2 cellular contexts compared by ENCODE assay signal in genomic region chr20:31722388-31723281, GRCh38.
TF ChIP-seq lines count a peak whose summit lies in the region.

BCL2L1 (minus strand) TSS chr20:31722868; CDS start chr20:31722218, 650 bp downstream.

TF ChIP-seq in HEK293, 187 proteins besides CTCF, POLR2A, EP300 and RAD21 (continued from another document and continues in another):
- TF ChIP-seq ZNF274 (IDR thresholded peaks at IDR 0.05; ENCODE audit: low read length) (no peak), ZNF274 (tag by site-specific recombination; IDR thresholded peaks at IDR 0.05; ENCODE audit: borderline replicate concordance) (no peak), YY1 (tag by site-specific recombination; IDR thresholded peaks at IDR 0.05) (no peak), ZNF610 (tag by site-specific recombination; IDR thresholded peaks at IDR 0.05; ENCODE audit: borderline replicate concordance) (peak; percentile 83; the same call in 1 of the 2 replicates), INSM2 (tag by site-specific recombination; IDR thresholded peaks at IDR 0.05) (no peak), ZNF19 (tag by site-specific recombination; IDR thresholded peaks at IDR 0.05; ENCODE audit: low read depth) (no peak), MYNN (tag by site-specific recombination; IDR thresholded peaks at IDR 0.05; ENCODE audit: borderline replicate concordance) (no peak), ZNF529 (tag by site-specific recombination; IDR thresholded peaks at IDR 0.05; ENCODE audit: insufficient replicate concordance) (no peak), ZNF571 (tag by site-specific recombination; IDR thresholded peaks at IDR 0.05) (no peak), ZSCAN30 (tag by site-specific recombination; IDR thresholded peaks at IDR 0.05) (no peak), ZNF621 (tag by site-specific recombination; IDR thresholded peaks at IDR 0.05) (no peak), ZNF354C (tag by site-specific recombination; IDR thresholded peaks at IDR 0.05; ENCODE audit: borderline replicate concordance, low read depth) (no peak), ZNF623 (tag by site-specific recombination; IDR thresholded peaks at IDR 0.05) (no peak), ZNF16 (tag by site-specific recombination; IDR thresholded peaks at IDR 0.05; ENCODE audit: low read depth) (no peak), TSHZ1 (tag by site-specific recombination; IDR thresholded peaks at IDR 0.05; ENCODE audit: borderline replicate concordance) (no peak), ZNF530 (tag by site-specific recombination; IDR thresholded peaks at IDR 0.05; ENCODE audit: low read depth) (no peak), ZNF433 (tag by site-specific recombination; IDR thresholded peaks at IDR 0.05; ENCODE audit: low read depth) (no peak), KLF16 (tag by site-specific recombination; IDR thresholded peaks at IDR 0.05) (peak; percentile 52; the same call in 1 of the 2 replicates), ZNF791 (tag by site-specific recombination; IDR thresholded peaks at IDR 0.05) (no peak), ZNF112 (tag by site-specific recombination; IDR thresholded peaks at IDR 0.05) (no peak), ZNF473 (tag by site-specific recombination; IDR thresholded peaks at IDR 0.05) (no peak), ZIC2 (tag by site-specific recombination; IDR thresholded peaks at IDR 0.05) (peak; percentile 36; the same call in 1 of the 2 replicates), ZNF747 (tag by site-specific recombination; IDR thresholded peaks at IDR 0.05) (no peak), HOXC10 (CRISPR knock-in tag; IDR thresholded peaks at IDR 0.05) (no peak), ZBTB17 (tag by site-specific recombination; IDR thresholded peaks at IDR 0.05) (peak; percentile 70), ZNF639 (tag by site-specific recombination; IDR thresholded peaks at IDR 0.05) (no peak), ZBTB6 (tag by site-specific recombination; IDR thresholded peaks at IDR 0.05) (peak; percentile 50; the same call in 1 of the 2 replicates), ZNF146 (tag by site-specific recombination; IDR thresholded peaks at IDR 0.05) (no peak)

TF ChIP-seq in K562, 482 proteins besides CTCF, POLR2A, EP300 and RAD21 (continued from another document and continues in another):
- peak in 1 of 2 experiments; percentile 98; a peak in 2 of 4 replicates for TF ChIP-seq UBTF (IDR thresholded peaks at IDR 0.05; ENCODE audit: borderline replicate concordance in 1 of 2, low read depth in 2 of 2, low read length in 2 of 2)
- TF ChIP-seq ZNF277 (CRISPR knock-in tag; IDR thresholded peaks at IDR 0.05; ENCODE audit: borderline replicate concordance): no peak
- no peak for TF ChIP-seq SRF (CRISPR knock-in tag; IDR thresholded peaks at IDR 0.05)
- TF ChIP-seq NR1H2 (CRISPR knock-in tag; IDR thresholded peaks at IDR 0.05): no peak
- TF ChIP-seq ELK1 (CRISPR knock-in tag; IDR thresholded peaks at IDR 0.05): no peak
- no peak for TF ChIP-seq EZH2 (IDR thresholded peaks at IDR 0.05; ENCODE audit: borderline replicate concordance, low read depth, low read length)
- no peak for TF ChIP-seq MTA2 (IDR thresholded peaks at IDR 0.05; ENCODE audit: low read depth)
- TF ChIP-seq RBBP5 (IDR thresholded peaks at IDR 0.05; ENCODE audit: borderline replicate concordance, insufficient read depth, low read length, poor library complexity, severe bottlenecking): peak; percentile 82
- no peak for TF ChIP-seq CUX1 (CRISPR knock-in tag; IDR thresholded peaks at IDR 0.05)
- TF ChIP-seq NCOA4 (IDR thresholded peaks at IDR 0.05; ENCODE audit: partially characterized antibody): no peak
- peak in 1 of 2 experiments; percentile 46; a peak in 1 of 4 replicates for TF ChIP-seq KDM4B (IDR thresholded peaks at IDR 0.05; ENCODE audit: borderline replicate concordance in 2 of 2, low read depth in 1 of 2)
- no peak for TF ChIP-seq BACH1 (tag; IDR thresholded peaks at IDR 0.05)
- no peak for TF ChIP-seq ZNF316 (IDR thresholded peaks at IDR 0.05)
- no peak for TF ChIP-seq PCBP1 (IDR thresholded peaks at IDR 0.05; ENCODE audit: low read depth, low read length, poor library complexity, severe bottlenecking)
- no peak for TF ChIP-seq POU5F1 (IDR thresholded peaks at IDR 0.05; ENCODE audit: borderline replicate concordance, low read depth, low read length, partially characterized antibody)
- no peak for TF ChIP-seq ARID3A (IDR thresholded peaks at IDR 0.05; ENCODE audit: borderline replicate concordance, low read depth, low read length)
- no peak; the same call in 1 of the 2 replicates for TF ChIP-seq ZNF384 (IDR thresholded peaks at IDR 0.05; ENCODE audit: low read depth, low read length)
- TF ChIP-seq MCM5 (IDR thresholded peaks at IDR 0.05; ENCODE audit: low read depth): no peak
- TF ChIP-seq GTF2A2 (tag; IDR thresholded peaks at IDR 0.05): no peak
- TF ChIP-seq ZNF398 (CRISPR knock-in tag; IDR thresholded peaks at IDR 0.05): no peak
- TF ChIP-seq ZBTB26 (CRISPR knock-in tag; IDR thresholded peaks at IDR 0.05): no peak
- no peak for TF ChIP-seq TAL1 (IDR thresholded peaks at IDR 0.05)
- no peak for TF ChIP-seq THRB (CRISPR knock-in tag; conservative IDR thresholded peaks at IDR 0.05)
- TF ChIP-seq NFE2L1 (tag; IDR thresholded peaks at IDR 0.05; ENCODE audit: borderline replicate concordance, low read depth): no peak
- TF ChIP-seq ID3 (CRISPR knock-in tag; IDR thresholded peaks at IDR 0.05): no peak
- no peak for TF ChIP-seq ID3 (tag; IDR thresholded peaks at IDR 0.05)
- no peak for TF ChIP-seq ZBTB8A (IDR thresholded peaks at IDR 0.05; ENCODE audit: partially characterized antibody)
- TF ChIP-seq KDM1A (IDR thresholded peaks at IDR 0.05): 0 out of 4 replicates have a peak, but pooled peaks of 1 of the 2 experiments have one; percentile 13
